Comparison of ENCODE assay signal across 8 cellular contexts in the genomic region with DNA sequence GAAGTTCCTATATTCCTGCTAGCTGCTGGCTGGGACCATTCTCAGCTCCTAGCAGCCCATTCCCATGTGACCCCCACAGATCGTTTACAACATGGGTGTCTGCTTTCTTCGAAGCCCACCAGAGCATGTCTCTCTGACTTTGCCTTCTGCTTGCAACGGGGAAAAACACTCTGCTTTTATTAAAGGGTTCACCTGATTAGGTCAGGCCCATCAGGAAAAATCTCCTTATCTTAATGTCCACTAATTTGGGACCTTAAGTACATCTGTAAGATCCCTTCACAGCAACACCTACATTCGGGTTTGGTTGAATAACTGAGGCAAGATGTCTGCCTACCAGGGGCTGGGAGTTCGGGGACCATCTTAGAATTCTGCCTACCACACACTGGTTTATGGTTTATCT.
"Had no signal": no experiment of that assay in that cellular context is flagged by ENCODE, and none has a peak within 500 bp of the region (broad histone marks: within the 10 kb centered on the region; RNA-seq: fewer than 3 reads in every experiment).

No MANE protein-coding gene starts in this region.

- H3K9ac ChIP-seq: KMS-11 had no signal

- H3K4me2 ChIP-seq: KMS-11 had no signal

- H3K4me3 Mint-ChIP-seq: IgD-negative memory B cell had no signal

- H3K27ac Mint-ChIP-seq: IgD-negative memory B cell had no signal

- DNase-seq: IMR-90, KBM-7, KG1 had no signal

- ATAC-seq: HepG2 had no signal

- H3K27ac ChIP-seq: HL-60, KMS-11 had no signal

- FAIRE-seq: HepG2, HTR-8/SVneo had no signal
